9 cellular contexts compared by ENCODE assay signal in the genomic region with DNA sequence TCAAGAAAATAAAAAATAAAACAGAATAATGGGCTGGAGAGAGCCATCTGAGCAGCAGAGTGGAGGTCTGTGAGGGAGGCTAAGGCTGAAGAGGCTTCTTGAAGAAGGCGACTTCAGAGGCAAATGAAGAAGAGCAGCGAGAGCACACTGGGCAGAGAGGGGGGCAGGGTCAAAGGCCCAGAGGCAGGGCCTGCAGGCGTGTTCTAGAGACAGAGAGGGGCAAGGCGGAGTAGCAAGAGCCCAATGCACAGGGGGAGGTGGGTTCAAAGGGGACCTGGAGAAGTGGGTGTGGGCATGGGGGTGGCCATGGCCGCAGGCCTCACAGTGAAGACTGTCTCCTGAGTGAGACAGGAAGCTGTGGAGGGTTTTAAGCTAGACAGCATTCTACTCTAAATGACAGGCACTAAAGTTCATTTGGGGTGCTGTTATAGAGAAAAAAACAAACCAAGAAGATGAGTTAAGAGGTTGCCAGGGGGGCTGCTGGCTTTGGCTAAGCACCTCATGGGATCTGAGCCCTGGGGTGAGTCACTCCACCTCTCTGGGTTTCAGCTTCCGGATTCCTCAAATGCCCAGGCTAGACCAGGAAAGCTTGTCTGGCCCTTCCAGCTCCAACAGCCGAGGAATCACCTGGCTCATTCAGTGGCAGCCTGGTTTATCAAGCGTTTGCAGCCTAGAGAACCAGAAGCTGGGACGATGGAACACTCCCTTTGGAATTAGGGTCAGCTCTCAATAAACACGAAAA.
DNase-seq lines count a peak whose midpoint lies in the region.
"Had no signal": no experiment of that assay in that cellular context is flagged by ENCODE, and none has a peak within 500 bp of the region (broad histone marks: within the 10 kb centered on the region; RNA-seq: fewer than 3 reads in every experiment).

No MANE protein-coding gene starts in this region.

- H3K36me3 ChIP-seq in muscle layer of duodenum (ENCODE audit: control insufficient read depth in 1 of 2, insufficient read depth in 2 of 2, low read length in 2 of 2), result peaks cover 23 to 29% of the 10 kb centered on the region in 2 donors

- H3K4me3 ChIP-seq in muscle layer of duodenum (ENCODE audit: low read depth in 1 of 2, low read length in 2 of 2), result no peak overlapping the region

- intact Hi-C loops in head of caudate nucleus (cut with DNase I), result loop anchor here (5.0 to 10.0 kb wide), 3 partner anchors 82 to 180 kb away; partner anchors contain the start of genes DLG5 and POLR3A

- H3K27ac ChIP-seq in muscle layer of duodenum (ENCODE audit: low read length), result peak overlapping the region; percentile 83

- H3K9me3 ChIP-seq in muscle layer of duodenum (ENCODE audit: control insufficient read depth in 1 of 2, low read length in 2 of 2), result no peaks in the 10 kb centered on the region

- DNase-seq in AG20443 (ENCODE audit: low spot score) (peak; percentile 82), LoVo (ENCODE audit: low spot score) (peak; percentile 28), dedifferentiated amniotic fluid mesenchymal stem cell (ENCODE audit: extremely low spot score) (peak; percentile 52), head of caudate nucleus (no peak), DMS114 treated with DMSO at 0.1 percent for 48 hours (lab: John Stamatoyannopoulos, UW; ENCODE audit: unreplicated experiment) (no peak), hypothalamus (lab: John Stamatoyannopoulos, UW) (no peak)
- no peak for DNase-seq in stimulated activated CD4-positive, alpha-beta T cell treated with anti-CD3 and anti-CD28 coated beads, Interleukin-2, amount 100 ng/mL, for 48 hours
- DNase-seq: NCI-H345 had no signal

- H3K27me3 ChIP-seq in muscle layer of duodenum (ENCODE audit: low read depth, low read length), result no peaks in the 10 kb centered on the region

- peaks cover 0 to 13% of the 10 kb centered on the region in 2 donors for H3K4me1 ChIP-seq in muscle layer of duodenum (ENCODE audit: control insufficient read depth in 1 of 2, insufficient read depth in 2 of 2, low read length in 2 of 2)

Comparison
In these comparisons a context has a peak if more than half of its experiments do, and no peak if none do; other contexts are left out.
1. DNase-seq: peak in AG20443 (single experiment), LoVo (single experiment) and dedifferentiated amniotic fluid mesenchymal stem cell (single experiment); none in stimulated activated CD4-positive, alpha-beta T cell treated with anti-CD3 and anti-CD28 coated beads, Interleukin-2, amount 100 ng/mL, for 48 hours (0 of 2), head of caudate nucleus (0 of 42), DMS114 treated with DMSO at 0.1 percent for 48 hours (single experiment) and hypothalamus (0 of 51).